14 cellular contexts compared by ENCODE assay signal in genomic region chr18:56162316-56162715, GRCh38.
A peak's percentile ranks its signal among the peaks of the same experiment; 100 is the strongest.
DNase-seq lines count a peak whose midpoint lies in the region; ATAC-seq and TF ChIP-seq lines count a peak whose summit lies in the region.
"Had no signal": no experiment of that assay in that cellular context is flagged by ENCODE, and none has a peak within 500 bp of the region (broad histone marks: within the 10 kb centered on the region; RNA-seq: fewer than 3 reads in every experiment).

No MANE protein-coding gene starts in this region.

- intact Hi-C loops in transverse colon (cut with DNase I; ENCODE audit: low total_unique reads), result no loop called here

- in situ Hi-C loops in transverse colon (cut with MboI; ENCODE audit: low pct_ligation_motif_present in 1 of 4, low pct_unique_long_range_greater_than_20kb in 1 of 4, low sequenced_read_pairs in 3 of 4), result no loop called here

- H3K36me3 ChIP-seq in mesodermal cell (ENCODE audit: control insufficient read depth, insufficient read depth, low read length) (no peaks in the 10 kb centered on the region), transverse colon (no peaks in the 10 kb centered on the region)
- H3K36me3 ChIP-seq: adrenal gland, colonic mucosa had no signal

- TF ChIP-seq EP300 in transverse colon (IDR thresholded peaks at IDR 0.05; ENCODE audit: low read depth), result no peak

- peak; percentile 2 for DNase-seq in NCI-H2171 (lab: John Stamatoyannopoulos, UW)
- no peak for DNase-seq in NCI-H2171 treated with DMSO at 0.1 percent for 48 hours (lab: John Stamatoyannopoulos, UW)
- peak; percentile 38 for DNase-seq in fibroblast of mammary gland (ENCODE audit: low read depth)
- DNase-seq in transverse colon, result no peak
- DNase-seq in AG08396 (ENCODE audit: low spot score), result no peak
- no peak for DNase-seq in COR-L47 (lab: John Stamatoyannopoulos, UW)
- DNase-seq: activated CD8-positive, alpha-beta T cell treated with anti-CD3 and anti-CD28 coated beads for 36 hours; adrenal gland; colonic mucosa; DMS79; stimulated activated CD4-positive, alpha-beta T cell treated with anti-CD3 and anti-CD28 coated beads, Interleukin-2, amount 100 ng/mL, for 24 hours had no signal

- no CpG with 5 or more reads among the region's 1 CpG for WGBS in mesodermal cell (ENCODE audit: insufficient coverage in 2 of 2), 2 experiments
- 0 to 2% methylated on average over 1 of the region's 1 CpG for WGBS in transverse colon (ENCODE audit: low coverage in 1 of 2), 2 donors

- H3K4me3 ChIP-seq in fibroblast of mammary gland (ENCODE audit: control insufficient read depth, low read depth, low read length), result no peak overlapping the region
- no peak overlapping the region for H3K4me3 ChIP-seq in mesodermal cell (ENCODE audit: extremely low read depth, insufficient read depth, low read length, poor library complexity, severe bottlenecking)
- no peak overlapping the region for H3K4me3 ChIP-seq in transverse colon
- H3K4me3 ChIP-seq: adrenal gland, colonic mucosa had no signal

- H3K9me3 ChIP-seq in mesodermal cell (ENCODE audit: control insufficient read depth, low read length) (no peaks in the 10 kb centered on the region), transverse colon (no peaks in the 10 kb centered on the region)
- H3K9me3 ChIP-seq: adrenal gland, colonic mucosa had no signal

- no peak for TF ChIP-seq POLR2A in transverse colon (IDR thresholded peaks at IDR 0.05)

- H3K27ac ChIP-seq in mesodermal cell (ENCODE audit: low read depth, low read length, severe bottlenecking) (peak overlapping the region; percentile 50), transverse colon (peak overlapping the region in 3 of 4 donors; percentile 2 to 46 (median 32))
- H3K27ac ChIP-seq: adrenal gland, colonic mucosa had no signal

- TF ChIP-seq CTCF in fibroblast of mammary gland (conservative IDR thresholded peaks at IDR 0.05; ENCODE audit: control insufficient read depth, insufficient read depth, low read depth, low read length) (no peak), transverse colon (IDR thresholded peaks at IDR 0.05) (no peak)

- no peak for ATAC-seq in GM18520 (IDR thresholded peaks at IDR 0.05; ENCODE audit: unreplicated experiment)
- ATAC-seq: activated CD8-positive, alpha-beta T cell treated with anti-CD3 and anti-CD28 coated beads for 36 hours; natural killer cell treated with Interleukin-12 subunit alpha and Interleukin-12 subunit beta and Interleukin-15 and Interleukin-18, amount 100 ng/mL, for 72 hours had no signal

- no peaks in the 10 kb centered on the region for H3K27me3 ChIP-seq in transverse colon
- H3K27me3 ChIP-seq: colonic mucosa had no signal

- H3K4me1 ChIP-seq in mesodermal cell (ENCODE audit: control insufficient read depth, insufficient read depth, low read length, poor library complexity, severe bottlenecking) (peaks cover 7% of the 10 kb centered on the region), transverse colon (peaks cover 0 to 14% (median 5%) of the 10 kb centered on the region in 4 donors)
- H3K4me1 ChIP-seq: colonic mucosa had no signal

Comparison
In these comparisons a context has a peak if more than half of its experiments do, and no peak if none do; other contexts are left out.
1. DNase-seq: peak in NCI-H2171 (single experiment) and fibroblast of mammary gland (single experiment); none in NCI-H2171 treated with DMSO at 0.1 percent for 48 hours (single experiment), transverse colon (single experiment), AG08396 (single experiment) and COR-L47 (single experiment).